In genomic region chr15:33492434-33493052, GRCh38 we compare ENCODE assay signal across 19 cellular contexts.
"Had no signal": no experiment of that assay in that cellular context is flagged by ENCODE, and none has a peak within 500 bp of the region (broad histone marks: within the 10 kb centered on the region; RNA-seq: fewer than 3 reads in every experiment).

No MANE protein-coding gene starts in this region.

- H3K4me1 Mint-ChIP-seq: activated naive CD8-positive, alpha-beta T cell treated with anti-CD3 and anti-CD28 coated beads, Interleukin-2, amount 10 ng/mL, durations not matched to agents 7 days and 5 days; activated T-helper 17 cell treated with anti-CD3 and anti-CD28 coated beads, Interleukin-2, amount 50 U/mL, for 72 hours; naive thymus-derived CD8-positive, alpha-beta T cell had no signal

- H3K27ac Mint-ChIP-seq: activated CD8-positive, alpha-beta T cell treated with anti-CD3 and anti-CD28 coated beads for 36 hours; activated naive CD8-positive, alpha-beta T cell treated with anti-CD3 and anti-CD28 coated beads, Interleukin-2, amount 10 ng/mL, durations not matched to agents 7 days and 5 days; activated T-helper 17 cell treated with anti-CD3 and anti-CD28 coated beads, Interleukin-2, amount 50 U/mL, for 72 hours; naive thymus-derived CD8-positive, alpha-beta T cell had no signal

- H3K36me3 Mint-ChIP-seq: activated naive CD8-positive, alpha-beta T cell treated with anti-CD3 and anti-CD28 coated beads, Interleukin-2, amount 10 ng/mL, durations not matched to agents 7 days and 5 days; naive thymus-derived CD8-positive, alpha-beta T cell had no signal

- H3K9me3 ChIP-seq: body of pancreas, colonic mucosa, psoas muscle, right lobe of liver, tibial artery had no signal

- H3K9me3 Mint-ChIP-seq: activated CD8-positive, alpha-beta T cell treated with anti-CD3 and anti-CD28 coated beads for 36 hours had no signal

- H3K27ac ChIP-seq: body of pancreas, colonic mucosa, psoas muscle, right lobe of liver, tibial artery had no signal

- H3K4me1 ChIP-seq: body of pancreas, colonic mucosa, psoas muscle, right lobe of liver had no signal

- H3K27me3 ChIP-seq: body of pancreas, colonic mucosa, right lobe of liver, tibial artery had no signal

- H3K4me3 ChIP-seq: body of pancreas, colonic mucosa, psoas muscle, right lobe of liver, tibial artery had no signal

- DNase-seq: activated CD4-positive, alpha-beta T cell treated with anti-CD3 and anti-CD28 coated beads for 48 hours; activated CD4-positive, CD25-positive, alpha-beta regulatory T cell; activated CD8-positive, alpha-beta T cell treated with anti-CD3 and anti-CD28 coated beads for 36 hours; activated naive CD4-positive, alpha-beta T cell; activated naive CD8-positive, alpha-beta T cell treated with anti-CD3 and anti-CD28 coated beads, Interleukin-2, amount 10 ng/mL, durations not matched to agents 7 days and 5 days; activated T-cell treated with anti-CD3 and anti-CD28 coated beads, Interleukin-2, amount 50 U/mL, for 1 hour; body of pancreas; central memory CD4-positive, alpha-beta T cell; colonic mucosa; naive thymus-derived CD8-positive, alpha-beta T cell; psoas muscle; right lobe of liver; stimulated activated CD4-positive, alpha-beta T cell treated with anti-CD3 and anti-CD28 coated beads, Interleukin-4, amount 100 ng/mL, for 4 hours; stimulated activated naive CD4-positive, alpha-beta T cell; T-helper 1 cell; T-helper 9 cell; tibial artery had no signal

- H3K36me3 ChIP-seq: colonic mucosa, right lobe of liver, tibial artery had no signal

- ATAC-seq: activated CD8-positive, alpha-beta T cell treated with anti-CD3 and anti-CD28 coated beads for 36 hours; activated T-helper 17 cell treated with anti-CD3 and anti-CD28 coated beads, Interleukin-2, amount 50 U/mL, for 72 hours; body of pancreas; esophagus mucosa; naive thymus-derived CD8-positive, alpha-beta T cell; psoas muscle; right lobe of liver had no signal

- H3K4me3 Mint-ChIP-seq: activated CD8-positive, alpha-beta T cell treated with anti-CD3 and anti-CD28 coated beads for 36 hours; activated naive CD8-positive, alpha-beta T cell treated with anti-CD3 and anti-CD28 coated beads, Interleukin-2, amount 10 ng/mL, durations not matched to agents 7 days and 5 days; activated T-helper 17 cell treated with anti-CD3 and anti-CD28 coated beads, Interleukin-2, amount 50 U/mL, for 72 hours; naive thymus-derived CD8-positive, alpha-beta T cell had no signal

- H3K27me3 Mint-ChIP-seq: activated naive CD8-positive, alpha-beta T cell treated with anti-CD3 and anti-CD28 coated beads, Interleukin-2, amount 10 ng/mL, durations not matched to agents 7 days and 5 days had no signal
